Comparison of ENCODE assay signal across 30 cellular contexts in genomic region chr4:1658146-1658545, GRCh38.
"Had no signal": no experiment of that assay in that cellular context is flagged by ENCODE, and none has a peak within 500 bp of the region (broad histone marks: within the 10 kb centered on the region; RNA-seq: fewer than 3 reads in every experiment).

No MANE protein-coding gene starts in this region.

- H3K27me3 Mint-ChIP-seq: activated B cell treated with CpG ODN at 0.5 μM for 24 hours; activated CD8-positive, alpha-beta T cell treated with anti-CD3 and anti-CD28 coated beads for 36 hours; activated naive CD8-positive, alpha-beta T cell; activated T-helper 17 cell treated with anti-CD3 and anti-CD28 coated beads, Interleukin-2, amount 50 U/mL, for 72 hours; central memory CD8-positive, alpha-beta T cell; dendritic cell treated with granulocyte-macrophage colony-stimulating factor and Interleukin-4, amounts not matched to agents 40 ng/mL and 50 ng/mL, for 4 days; T-helper 17 cell had no signal

- H3K27ac ChIP-seq: brain microvascular endothelial cell, coronary artery, dorsolateral prefrontal cortex, WERI-Rb-1 had no signal

- H3K4me3 ChIP-seq: coronary artery, dorsolateral prefrontal cortex had no signal

- DNase-seq: activated B cell treated with CpG ODN at 0.5 μM for 24 hours; activated CD4-positive, alpha-beta T cell treated with anti-CD3 and anti-CD28 coated beads for 48 hours; activated CD4-positive, alpha-beta T cell treated with anti-CD3 and anti-CD28 coated beads, Interleukin-2, amount 50 U/mL, for 1 hour; activated CD4-positive, alpha-beta T cell treated with anti-CD3 and anti-CD28 coated beads, Interleukin-2, amount 50 U/mL, for 48 hours; activated CD8-positive, alpha-beta memory T cell treated with anti-CD3 and anti-CD28 coated beads for 24 hours; activated CD8-positive, alpha-beta T cell treated with anti-CD3 and anti-CD28 coated beads for 36 hours; activated effector memory CD4-positive, alpha-beta T cell treated with Interleukin-2 at 50 U/mL for 16 hours; activated gamma-delta T cell treated with Interleukin-2 at 50 U/mL for 16 hours; activated naive CD4-positive, alpha-beta T cell treated with anti-CD3 and anti-CD28 coated beads, Interleukin-2, amount 50 U/mL, for 16 hours; activated naive CD4-positive, alpha-beta T cell treated with Interleukin-2 at 50 U/mL for 16 hours; activated T-cell treated with anti-CD3 and anti-CD28 coated beads, Interleukin-2, amount 50 U/mL, for 4 hours; amniotic stem cell; anterior cingulate cortex; brain microvascular endothelial cell; dorsolateral prefrontal cortex; effector memory CD4-positive, alpha-beta T cell; endodermal cell; foreskin fibroblast; head of caudate nucleus; T-helper 17 cell; T1000; WERI-Rb-1 had no signal

- ATAC-seq: activated CD4-positive, CD25-positive, alpha-beta regulatory T cell treated with anti-CD3 and anti-CD28 coated beads, Interleukin-2, amount 50 U/mL, for 24 hours; activated CD8-positive, alpha-beta T cell treated with anti-CD3 and anti-CD28 coated beads for 36 hours; activated T-cell treated with anti-CD3 and anti-CD28 coated beads, Interleukin-2, amount 50 U/mL, for 4 hours; activated T-helper 17 cell treated with anti-CD3 and anti-CD28 coated beads, Interleukin-2, amount 50 U/mL, for 72 hours; esophagus mucosa; T-helper 17 cell had no signal

- H3K36me3 ChIP-seq: brain microvascular endothelial cell, WERI-Rb-1 had no signal

- H3K9me3 Mint-ChIP-seq: activated B cell treated with CpG ODN at 0.5 μM for 24 hours; activated CD8-positive, alpha-beta T cell treated with anti-CD3 and anti-CD28 coated beads for 36 hours; activated T-cell treated with anti-CD3 and anti-CD28 coated beads, Interleukin-2, amount 50 U/mL, for 4 hours; activated T-helper 17 cell treated with anti-CD3 and anti-CD28 coated beads, Interleukin-2, amount 50 U/mL, for 72 hours; central memory CD8-positive, alpha-beta T cell; dendritic cell treated with granulocyte-macrophage colony-stimulating factor and Interleukin-4, amounts not matched to agents 40 ng/mL and 50 ng/mL, for 4 days; endodermal cell; T-helper 2 cell treated with Interferon-gamma antibody and Interleukin-4, amounts not matched to agents 5 μg/mL and 100 μg/mL, for 36 hours had no signal

- H3K4me1 Mint-ChIP-seq: activated B cell treated with CpG ODN at 0.5 μM for 24 hours; activated T-helper 17 cell treated with anti-CD3 and anti-CD28 coated beads, Interleukin-2, amount 50 U/mL, for 72 hours; central memory CD8-positive, alpha-beta T cell; endodermal cell had no signal

- H3K27ac Mint-ChIP-seq: activated B cell treated with CpG ODN at 0.5 μM for 24 hours; activated CD8-positive, alpha-beta T cell treated with anti-CD3 and anti-CD28 coated beads for 36 hours; activated naive CD8-positive, alpha-beta T cell; activated T-helper 17 cell treated with anti-CD3 and anti-CD28 coated beads, Interleukin-2, amount 50 U/mL, for 72 hours; dendritic cell treated with granulocyte-macrophage colony-stimulating factor and Interleukin-4, amounts not matched to agents 40 ng/mL and 50 ng/mL, for 4 days; endodermal cell; T-helper 17 cell; T-helper 2 cell treated with Interferon-gamma antibody and Interleukin-4, amounts not matched to agents 5 μg/mL and 100 μg/mL, for 36 hours had no signal

- H3K27me3 ChIP-seq: brain microvascular endothelial cell, dorsolateral prefrontal cortex had no signal

- H3K4me3 Mint-ChIP-seq: activated B cell treated with CpG ODN at 0.5 μM for 24 hours; activated CD8-positive, alpha-beta T cell treated with anti-CD3 and anti-CD28 coated beads for 36 hours; activated naive CD8-positive, alpha-beta T cell; activated T-cell treated with anti-CD3 and anti-CD28 coated beads, Interleukin-2, amount 50 U/mL, for 4 hours; activated T-helper 17 cell treated with anti-CD3 and anti-CD28 coated beads, Interleukin-2, amount 50 U/mL, for 72 hours; central memory CD8-positive, alpha-beta T cell; dendritic cell treated with granulocyte-macrophage colony-stimulating factor and Interleukin-4, amounts not matched to agents 40 ng/mL and 50 ng/mL, for 4 days; endodermal cell; T-helper 17 cell; T-helper 2 cell treated with Interferon-gamma antibody and Interleukin-4, amounts not matched to agents 5 μg/mL and 100 μg/mL, for 36 hours had no signal
